29 cellular contexts compared by ENCODE assay signal in genomic region chr1:43856188-43856587, GRCh38.
"Had no signal": no experiment of that assay in that cellular context is flagged by ENCODE, and none has a peak within 500 bp of the region (broad histone marks: within the 10 kb centered on the region; RNA-seq: fewer than 3 reads in every experiment).

No MANE protein-coding gene starts in this region.

- H3K27me3 ChIP-seq: left lung, pancreas, sigmoid colon, spleen, suprapubic skin, tibial artery, upper lobe of right lung had no signal

- H3K27ac Mint-ChIP-seq: immature natural killer cell; naive thymus-derived CD8-positive, alpha-beta T cell; stimulated activated effector memory CD8-positive, alpha-beta T cell treated with anti-CD3 and anti-CD28 coated beads, Interleukin-12 subunit alpha, Interleukin-12 subunit beta, amount 100 ng/mL, for 72 hours; stimulated activated naive CD8-positive, alpha-beta T cell treated with anti-CD3 and anti-CD28 coated beads, Interleukin-15, Interleukin-2, amounts not matched to agents 100 ng/mL and 50 ng/mL, for 24 hours had no signal

- H3K27ac ChIP-seq: left lung, lower lobe of right lung, pancreas, prostate gland, sigmoid colon, spleen, suprapubic skin, thoracic aorta, tibial artery, upper lobe of right lung had no signal

- H3K9me3 ChIP-seq: left lung, lower lobe of right lung, pancreas, prostate gland, sigmoid colon, spleen, suprapubic skin, thoracic aorta, tibial artery, upper lobe of right lung had no signal

- H3K27me3 Mint-ChIP-seq: naive thymus-derived CD8-positive, alpha-beta T cell; stimulated activated naive CD8-positive, alpha-beta T cell treated with anti-CD3 and anti-CD28 coated beads, Interleukin-15, Interleukin-2, amounts not matched to agents 100 ng/mL and 50 ng/mL, for 24 hours had no signal

- H3K4me1 Mint-ChIP-seq: neural crest cell had no signal

- H3K36me3 ChIP-seq: pancreas, prostate gland, sigmoid colon, suprapubic skin, thoracic aorta, tibial artery, upper lobe of right lung had no signal

- H3K36me3 Mint-ChIP-seq: stimulated activated effector memory CD8-positive, alpha-beta T cell treated with anti-CD3 and anti-CD28 coated beads, Interleukin-12 subunit alpha, Interleukin-12 subunit beta, amount 100 ng/mL, for 72 hours had no signal

- H3K4me3 ChIP-seq: left lung, lower lobe of right lung, pancreas, prostate gland, sigmoid colon, spleen, suprapubic skin, thoracic aorta, tibial artery, upper lobe of right lung had no signal

- H3K4me3 Mint-ChIP-seq: immature natural killer cell; naive thymus-derived CD8-positive, alpha-beta T cell; nephron; neural crest cell; stimulated activated effector memory CD8-positive, alpha-beta T cell treated with anti-CD3 and anti-CD28 coated beads, Interleukin-12 subunit alpha, Interleukin-12 subunit beta, amount 100 ng/mL, for 72 hours; stimulated activated naive CD8-positive, alpha-beta T cell treated with anti-CD3 and anti-CD28 coated beads, Interleukin-15, Interleukin-2, amounts not matched to agents 100 ng/mL and 50 ng/mL, for 24 hours had no signal

- FAIRE-seq: islet of Langerhans, kidney, pancreas, small intestine, urothelium cell line had no signal

- DNase-seq: immature natural killer cell; kidney; left colon; left lung; lower lobe of right lung; mammary epithelial cell; mesenchymal stem cell; naive thymus-derived CD8-positive, alpha-beta T cell; nucleus accumbens; pancreas; posterior cingulate gyrus; retina; right cardiac atrium; sigmoid colon; small intestine; spleen; stimulated activated CD4-positive, alpha-beta T cell treated with anti-CD3 and anti-CD28 coated beads, Interleukin-4, amount 100 ng/mL, for 24 hours; stimulated activated naive CD4-positive, alpha-beta T cell; tibial artery; upper lobe of right lung had no signal

- H3K9me3 Mint-ChIP-seq: immature natural killer cell; naive thymus-derived CD8-positive, alpha-beta T cell; nephron; neural crest cell; stimulated activated effector memory CD8-positive, alpha-beta T cell treated with anti-CD3 and anti-CD28 coated beads, Interleukin-12 subunit alpha, Interleukin-12 subunit beta, amount 100 ng/mL, for 72 hours; stimulated activated naive CD8-positive, alpha-beta T cell treated with anti-CD3 and anti-CD28 coated beads, Interleukin-15, Interleukin-2, amounts not matched to agents 100 ng/mL and 50 ng/mL, for 24 hours had no signal
